ENCODE assay signal across 8 cellular contexts in the genomic region with DNA sequence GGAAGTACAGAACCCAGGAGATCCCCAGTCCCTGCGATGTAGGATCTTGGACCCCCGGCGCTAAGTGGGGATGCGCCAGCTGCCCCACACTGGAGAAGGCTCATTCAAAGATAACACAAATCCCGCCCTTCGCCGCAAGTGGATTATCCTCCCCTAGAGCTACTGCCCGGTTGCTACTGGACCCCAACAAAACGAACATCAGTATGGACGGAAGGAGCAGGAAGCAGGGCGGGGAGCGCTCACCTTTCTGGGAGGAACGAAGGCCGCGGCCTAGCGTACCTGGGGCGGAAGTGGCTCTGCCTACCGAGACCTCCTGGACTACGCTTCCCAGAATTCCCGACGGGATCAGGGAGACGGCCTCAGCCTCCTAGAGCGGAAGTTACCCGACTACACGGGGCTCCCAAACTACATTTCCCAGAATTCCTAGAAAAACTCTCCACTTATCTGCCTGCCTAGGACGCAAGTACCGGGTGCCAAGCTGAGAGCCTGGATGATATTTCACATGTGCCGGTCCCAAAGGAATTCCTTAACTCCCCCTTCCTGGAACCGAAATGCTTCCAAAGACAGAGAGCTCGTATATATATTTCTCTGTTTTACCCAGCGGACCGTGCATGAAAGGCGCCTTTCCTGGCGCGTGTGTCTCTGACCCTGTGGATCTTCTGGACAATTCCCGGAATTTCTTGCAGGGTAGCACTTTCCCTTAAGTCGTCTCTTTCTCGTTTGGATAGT. TPM values are rescaled to one million over a fixed set of nuclear protein-coding genes. Genes with fewer than 3 reads are reported as not detected.
A peak's percentile ranks its signal among the peaks of the same experiment; 100 is the strongest.
DNase-seq lines count a peak whose midpoint lies in the region; ATAC-seq and TF ChIP-seq lines count a peak whose summit lies in the region.

A gene (minus strand): TSS at position 298 of the 729 bp plus-strand sequence. CDS start 16,141 bp downstream, outside the sequence.

- ATAC-seq in RWPE2 (ENCODE audit: low read depth) (peak; percentile 100), GM18909 (IDR thresholded peaks at IDR 0.05; ENCODE audit: poor library complexity, unreplicated experiment) (no peak), GM19463 (IDR thresholded peaks at IDR 0.05; ENCODE audit: unreplicated experiment) (no peak)

- peaks cover 46% of the 10 kb centered on the region for H3K79me2 ChIP-seq in smooth muscle cell (ENCODE audit: low read depth)

- no peaks in the 10 kb centered on the region for H3K36me3 Mint-ChIP-seq in IgD-negative memory B cell

- H3K36me3 ChIP-seq in RWPE2 (ENCODE audit: low read depth) (peaks cover 9% of the 10 kb centered on the region; the same call in 1 of the 2 replicates), smooth muscle cell (ENCODE audit: low read depth) (peaks cover 3% of the 10 kb centered on the region)

- H3K27ac ChIP-seq in RWPE2 (ENCODE audit: poor library complexity, severe bottlenecking) (no peak within 1 kb of the TSS), dorsolateral prefrontal cortex (peak within 1 kb of the TSS in 50 of 59 donors; percentile 14 to 86 (median 70)), layer of hippocampus (ENCODE audit: low read depth, low read length) (peak within 1 kb of the TSS; percentile 65), smooth muscle cell (ENCODE audit: low read depth) (no peak within 1 kb of the TSS)

- peak within 1 kb of the TSS; percentile 69 for H3K9ac ChIP-seq in smooth muscle cell (ENCODE audit: low read depth)

- no peaks in the 10 kb centered on the region for H3K4me1 Mint-ChIP-seq in IgD-negative memory B cell

- 3% methylated on average over 38 of the region's 38 CpGs for WGBS in smooth muscle cell (ENCODE audit: low lambda C conversion rate)

- intact Hi-C loops in dorsolateral prefrontal cortex (cut with DNase I) = loop anchor here (2.0 to 5.0 kb wide), 5 partner anchors 44 to 192 kb away; a partner anchor contains a TSS

- peaks cover 2% of the 10 kb centered on the region for H3K27me3 Mint-ChIP-seq in IgD-negative memory B cell

- H3K4me1 ChIP-seq in RWPE2 (ENCODE audit: insufficient read depth, poor library complexity, severe bottlenecking) = peaks cover 7% of the 10 kb centered on the region
- H3K4me1 ChIP-seq in smooth muscle cell (ENCODE audit: low read depth) = peaks cover 9% of the 10 kb centered on the region

- TF ChIP-seq CTCF in RWPE2 (IDR thresholded peaks at IDR 0.05; ENCODE audit: poor library complexity, severe bottlenecking) (no peak), dorsolateral prefrontal cortex (IDR thresholded peaks at IDR 0.05 in 54 of 56, conservative IDR thresholded peaks at IDR 0.05 in 2 of 56; ENCODE audit: low read depth in 1 of 56, partially characterized antibody in 56 of 56) (peak in 26 of 56 donors; percentile 4 to 43 (median 20)), smooth muscle cell (IDR thresholded peaks at IDR 0.05; ENCODE audit: borderline replicate concordance, insufficient read depth, poor library complexity, severe bottlenecking) (no peak)

- H3K4me3 Mint-ChIP-seq in IgD-negative memory B cell = peak within 1 kb of the TSS in 3 of 4 donors; percentile 41 to 68 (median 58)

- H3K4me3 ChIP-seq in RWPE2 (ENCODE audit: severe bottlenecking) = peak within 1 kb of the TSS; percentile 51
- H3K4me3 ChIP-seq in dorsolateral prefrontal cortex = peak within 1 kb of the TSS; percentile 57 to 87 (median 75)
- H3K4me3 ChIP-seq in smooth muscle cell = peak within 1 kb of the TSS; percentile 86

- H3K9me3 Mint-ChIP-seq in IgD-negative memory B cell = peaks cover 24 to 38% (median 38%) of the 10 kb centered on the region in 3 donors

- no peaks in the 10 kb centered on the region for H3K27me3 ChIP-seq in RWPE2 (ENCODE audit: insufficient read depth, poor library complexity, severe bottlenecking)
- peaks cover 0 to 4% (median 0%) of the 10 kb centered on the region in 45 donors for H3K27me3 ChIP-seq in dorsolateral prefrontal cortex
- H3K27me3 ChIP-seq in layer of hippocampus (ENCODE audit: control insufficient read depth, insufficient read depth, low read length) = no peaks in the 10 kb centered on the region
- H3K27me3 ChIP-seq in smooth muscle cell (ENCODE audit: low read depth) = no peaks in the 10 kb centered on the region

- peak within 1 kb of the TSS; percentile 99 for H2AFZ ChIP-seq in smooth muscle cell (ENCODE audit: low read depth)

- H3K4me2 ChIP-seq in smooth muscle cell = peak within 1 kb of the TSS; percentile 84

- peak; percentile 92 for DNase-seq in COLO668 (lab: John Stamatoyannopoulos, UW; ENCODE audit: unreplicated experiment)
- DNase-seq in RWPE2 (ENCODE audit: low spot score) = peak; percentile 94
- peak; percentile 82 to 95 (median 92) for DNase-seq in dorsolateral prefrontal cortex
- DNase-seq in smooth muscle cell (lab: John Stamatoyannopoulos, UW; ENCODE audit: unreplicated experiment) = peak; percentile 16

- no peaks in the 10 kb centered on the region for H3K9me3 ChIP-seq in RWPE2 (ENCODE audit: severe bottlenecking)
- no peaks in the 10 kb centered on the region for H3K9me3 ChIP-seq in smooth muscle cell (replicated peaks; ENCODE audit: low read depth)

- no peaks in the 10 kb centered on the region for H3F3A ChIP-seq in smooth muscle cell (ENCODE audit: low read depth)

- no peaks in the 10 kb centered on the region for H4K20me1 ChIP-seq in smooth muscle cell (ENCODE audit: low read depth)

- H3K27ac Mint-ChIP-seq in IgD-negative memory B cell = no peak within 1 kb of the TSS

RNA-seq across cellular contexts. Expression of the gene that starts here (rescaled TPM):
- not detected for polyA plus RNA-seq in IgD-negative memory B cell
- 10 to 100 TPM in 107 of 120 experiments, 1 to 10 TPM in 13; 8.1 to 22.7 (median 12.7) TPM for total RNA-seq in dorsolateral prefrontal cortex
- total RNA-seq in smooth muscle cell = 6.9 and 7.8 TPM in 2 replicates
- 2.0 and 2.2 TPM in 2 replicates for polyA plus RNA-seq in smooth muscle cell

Comparison
In these comparisons a context has a peak if more than half of its experiments do, and no peak if none do; other contexts are left out.
1. DNase-seq: peak in every context shown above with its lines; median percentile 94 in RWPE2; 92 in COLO668; 92 in dorsolateral prefrontal cortex; 16 in smooth muscle cell.
2. H3K27ac ChIP-seq: peak in dorsolateral prefrontal cortex (50 of 59) and layer of hippocampus (single experiment); none in RWPE2 (single experiment) and smooth muscle cell (single experiment).
3. Peak in every context shown above with its lines, with median percentiles within 50 percentile points of each other: H3K4me3 ChIP-seq.